1 cellular context compared by ENCODE assay signal in the genomic region with DNA sequence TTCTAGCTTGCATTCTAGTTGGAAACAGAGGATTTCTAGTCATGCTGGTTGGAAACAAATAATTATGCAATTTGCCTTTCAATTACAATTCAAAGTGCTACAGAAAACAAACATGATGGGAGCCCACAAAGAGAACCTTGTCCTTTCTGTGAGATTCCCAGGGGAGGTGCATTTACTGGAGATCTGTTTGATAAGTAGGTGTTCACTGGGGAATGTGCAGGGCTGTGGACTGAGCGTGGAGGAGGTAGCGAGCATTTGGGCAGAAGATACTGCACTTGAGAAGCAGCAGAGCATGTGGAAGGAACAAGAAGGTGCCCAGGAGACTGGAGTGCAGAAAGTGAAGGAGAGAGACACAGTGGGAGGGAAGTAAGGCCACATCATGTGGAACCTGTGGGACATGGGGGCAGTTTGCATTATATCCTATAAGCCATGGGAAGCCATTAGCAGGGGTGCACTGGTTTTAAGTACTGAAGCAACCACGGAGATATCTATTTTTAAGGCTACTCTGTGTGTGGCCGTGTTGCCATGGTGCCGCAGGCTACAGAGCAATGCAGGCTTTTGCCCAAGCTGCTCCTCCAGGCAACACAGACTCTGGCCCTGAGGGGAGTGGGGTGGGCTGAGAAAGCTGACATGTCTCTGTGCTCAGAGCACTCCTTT.
TF ChIP-seq lines count a peak whose summit lies in the region.

No MANE protein-coding gene starts in this region.

TF ChIP-seq in liver, 16 proteins besides CTCF, POLR2A, EP300 and RAD21 (continued from another document):
- TF ChIP-seq, protein P1, sequence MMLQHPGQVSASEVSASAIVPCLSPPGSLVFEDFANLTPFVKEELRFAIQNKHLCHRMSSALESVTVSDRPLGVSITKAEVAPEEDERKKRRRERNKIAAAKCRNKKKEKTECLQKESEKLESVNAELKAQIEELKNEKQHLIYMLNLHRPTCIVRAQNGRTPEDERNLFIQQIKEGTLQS (IDR thresholded peaks at IDR 0.05) = no peak
- TF ChIP-seq YY1 (IDR thresholded peaks at IDR 0.05) = no peak
- no peak for TF ChIP-seq JUND (IDR thresholded peaks at IDR 0.05)
- TF ChIP-seq GABPA (IDR thresholded peaks at IDR 0.05 in 1 of 2, conservative IDR thresholded peaks at IDR 0.05 in 1 of 2) = no peak
- TF ChIP-seq FOXA1 (IDR thresholded peaks at IDR 0.05) = no peak
- TF ChIP-seq FOXA2 (IDR thresholded peaks at IDR 0.05) = no peak
- no peak for TF ChIP-seq EGR1 (IDR thresholded peaks at IDR 0.05; ENCODE audit: low read depth in 2 of 2)
- TF ChIP-seq TAF1 (conservative IDR thresholded peaks at IDR 0.05) = no peak
- peak in 1 of 2 donors; percentile 60 for TF ChIP-seq RXRA (IDR thresholded peaks at IDR 0.05)
- TF ChIP-seq NR2F2 (IDR thresholded peaks at IDR 0.05) = no peak
- peak; percentile 41 for TF ChIP-seq SP1 (IDR thresholded peaks at IDR 0.05)
- no peak for TF ChIP-seq HNF4G (IDR thresholded peaks at IDR 0.05)
